Comparison of ENCODE assay signal across 10 cellular contexts in the genomic region with DNA sequence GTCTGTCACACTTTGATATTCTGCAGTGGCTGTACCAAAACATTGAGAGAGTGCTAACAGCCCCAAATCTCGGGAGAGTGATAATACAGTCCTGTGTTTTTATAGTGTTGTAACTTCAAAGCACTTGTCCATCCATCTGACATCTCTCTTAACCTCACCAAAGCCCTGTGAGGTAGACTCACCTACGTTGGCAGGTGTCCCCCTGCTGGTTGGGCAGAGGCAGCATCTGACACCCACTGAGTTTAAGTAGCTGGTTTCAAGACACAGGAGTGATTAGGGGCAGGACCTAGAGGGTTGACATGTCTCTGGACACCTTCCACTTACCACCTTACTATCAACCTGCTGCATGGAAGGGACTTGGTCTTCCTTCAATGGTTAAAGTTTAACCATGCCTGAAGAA. TPM values are rescaled to one million over a fixed set of nuclear protein-coding genes. Genes with fewer than 3 reads are reported as not detected.
A peak's percentile ranks its signal among the peaks of the same experiment; 100 is the strongest.
DNase-seq lines count a peak whose midpoint lies in the region; ATAC-seq, FAIRE-seq and TF ChIP-seq lines count a peak whose summit lies in the region.
"Had no signal": no experiment of that assay in that cellular context is flagged by ENCODE, and none has a peak within 500 bp of the region (broad histone marks: within the 10 kb centered on the region; RNA-seq: fewer than 3 reads in every experiment).

No MANE protein-coding gene starts in this region.

- in situ Hi-C loops in GM13976 (cut with MboI; ENCODE audit: low sequenced_read_pairs, unreplicated experiment): no loop called here

- no peak for TF ChIP-seq EP300 in A549 (IDR thresholded peaks at IDR 0.05)

- ATAC-seq in A549 (peak in 1 of 2 experiments; percentile 56; a peak in 2 of 6 replicates), HG03039 (IDR thresholded peaks at IDR 0.05; ENCODE audit: unreplicated experiment) (no peak), GM18909 (IDR thresholded peaks at IDR 0.05; ENCODE audit: poor library complexity, unreplicated experiment) (no peak)
- ATAC-seq: Right ventricle myocardium inferior had no signal

- H3K4me3 ChIP-seq in A549: no peak overlapping the region
- no peak overlapping the region for H3K4me3 ChIP-seq in fibroblast of villous mesenchyme (ENCODE audit: low read depth, low read length)

- no peak for TF ChIP-seq POLR2A in A549 (IDR thresholded peaks at IDR 0.05; ENCODE audit: low read length)

- H3K4me2 ChIP-seq in A549: no peak overlapping the region

- POLR2A ChIA-PET in A549 (lab: Yijun Ruan, JAX) (no interaction called here), RWPE1 (lab: Yijun Ruan, JAX; ENCODE audit: low non-redundant PET) (no interaction called here)

- no peaks in the 10 kb centered on the region for H3K4me1 ChIP-seq in A549

- TF ChIP-seq CTCF in A549 (IDR thresholded peaks at IDR 0.05) (no peak), GM13976 (IDR thresholded peaks at IDR 0.05; ENCODE audit: borderline replicate concordance, control extremely low read depth, extremely low read depth, insufficient read depth, missing control alignments) (peak; percentile 30), RWPE1 (conservative IDR thresholded peaks at IDR 0.05; ENCODE audit: low read depth) (no peak), fibroblast of villous mesenchyme (IDR thresholded peaks at IDR 0.05; ENCODE audit: insufficient read depth, low read depth, low read length) (peak; percentile 9)

- H3K9me3 ChIP-seq in A549: no peaks in the 10 kb centered on the region

- TF ChIP-seq RAD21 in A549 (conservative IDR thresholded peaks at IDR 0.05 in 1 of 2, IDR thresholded peaks at IDR 0.05 in 1 of 2): peak; percentile 13 to 30; a peak in 2 of 5 replicates

- DNase-seq in A549 (ENCODE audit: low read depth in 1 of 2, low spot score in 1 of 2) (peak; percentile 10 to 28), GM13976 (ENCODE audit: low spot score) (peak; percentile 47), RWPE1 (ENCODE audit: low spot score) (peak; percentile 30), fibroblast of villous mesenchyme (ENCODE audit: low read depth) (no peak), AG08396 (ENCODE audit: low spot score) (no peak)
- DNase-seq in stimulated activated naive CD4-positive, alpha-beta T cell (lab: John Stamatoyannopoulos, UW): no peak
- DNase-seq: activated effector memory CD4-positive, alpha-beta T cell treated with Interleukin-2 at 50 U/mL for 16 hours had no signal

- WGBS in A549 (ENCODE audit: missing lambda C conversion rate): 27% methylated on average over 2 of the region's 2 CpGs

- FAIRE-seq in A549 (lab: Jason Lieb, UNC): no peak

- H3K27ac ChIP-seq in A549: no peak overlapping the region
- no peak overlapping the region for H3K27ac ChIP-seq in RWPE1

- CTCF ChIA-PET in A549 (lab: Yijun Ruan, JAX): no interaction called here
- CTCF ChIA-PET in RWPE1 (lab: Yijun Ruan, JAX): interaction anchor here (0.6 to 0.8 kb wide), 2 partner anchors 83 to 274 kb away, joined by 3 read pairs; no protein-coding TSS in a partner anchor

TF ChIP-seq in A549, 52 proteins besides CTCF, POLR2A, EP300 and RAD21:
- TF ChIP-seq HOXA7 (CRISPR knock-in tag; IDR thresholded peaks at IDR 0.05): no peak
- TF ChIP-seq PBX3 (IDR thresholded peaks at IDR 0.05): no peak
- TF ChIP-seq TFCP2L1 (CRISPR knock-in tag; IDR thresholded peaks at IDR 0.05): no peak
- no peak for TF ChIP-seq ATOH8 (CRISPR knock-in tag; IDR thresholded peaks at IDR 0.05; ENCODE audit: low read depth)
- no peak for TF ChIP-seq RARB (CRISPR knock-in tag; IDR thresholded peaks at IDR 0.05)
- TF ChIP-seq BHLHE40 (IDR thresholded peaks at IDR 0.05; ENCODE audit: low read depth, low read length): no peak
- TF ChIP-seq, protein P1, sequence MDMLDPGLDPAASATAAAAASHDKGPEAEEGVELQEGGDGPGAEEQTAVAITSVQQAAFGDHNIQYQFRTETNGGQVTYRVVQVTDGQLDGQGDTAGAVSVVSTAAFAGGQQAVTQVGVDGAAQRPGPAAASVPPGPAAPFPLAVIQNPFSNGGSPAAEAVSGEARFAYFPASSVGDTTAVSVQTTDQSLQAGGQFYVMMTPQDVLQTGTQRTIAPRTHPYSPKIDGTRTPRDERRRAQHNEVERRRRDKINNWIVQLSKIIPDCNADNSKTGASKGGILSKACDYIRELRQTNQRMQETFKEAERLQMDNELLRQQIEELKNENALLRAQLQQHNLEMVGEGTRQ (IDR thresholded peaks at IDR 0.05): no peak
- TF ChIP-seq JUN (IDR thresholded peaks at IDR 0.05): no peak
- TF ChIP-seq MAFK (IDR thresholded peaks at IDR 0.05; ENCODE audit: partially characterized antibody): no peak
- TF ChIP-seq NPAS2 (CRISPR knock-in tag; IDR thresholded peaks at IDR 0.05; ENCODE audit: borderline replicate concordance): no peak
- no peak for TF ChIP-seq GATA3 (IDR thresholded peaks at IDR 0.05; ENCODE audit: borderline replicate concordance)
- TF ChIP-seq, protein P2, sequence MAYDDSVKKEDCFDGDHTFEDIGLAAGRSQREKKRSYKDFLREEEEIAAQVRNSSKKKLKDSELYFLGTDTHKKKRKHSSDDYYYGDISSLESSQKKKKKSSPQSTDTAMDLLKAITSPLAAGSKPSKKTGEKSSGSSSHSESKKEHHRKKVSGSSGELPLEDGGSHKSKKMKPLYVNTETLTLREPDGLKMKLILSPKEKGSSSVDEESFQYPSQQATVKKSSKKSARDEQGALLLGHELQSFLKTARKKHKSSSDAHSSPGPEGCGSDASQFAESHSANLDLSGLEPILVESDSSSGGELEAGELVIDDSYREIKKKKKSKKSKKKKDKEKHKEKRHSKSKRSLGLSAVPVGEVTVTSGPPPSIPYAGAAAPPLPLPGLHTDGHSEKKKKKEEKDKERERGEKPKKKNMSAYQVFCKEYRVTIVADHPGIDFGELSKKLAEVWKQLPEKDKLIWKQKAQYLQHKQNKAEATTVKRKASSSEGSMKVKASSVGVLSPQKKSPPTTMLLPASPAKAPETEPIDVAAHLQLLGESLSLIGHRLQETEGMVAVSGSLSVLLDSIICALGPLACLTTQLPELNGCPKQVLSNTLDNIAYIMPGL (CRISPR knock-in tag; IDR thresholded peaks at IDR 0.05; ENCODE audit: borderline replicate concordance): no peak
- no peak for TF ChIP-seq HOXB13 (CRISPR knock-in tag; IDR thresholded peaks at IDR 0.05; ENCODE audit: low read depth)
- no peak for TF ChIP-seq NFE2L2 (conservative IDR thresholded peaks at IDR 0.05; ENCODE audit: low read length)
- no peak for TF ChIP-seq JUNB (IDR thresholded peaks at IDR 0.05)
- TF ChIP-seq MYC (IDR thresholded peaks at IDR 0.05; ENCODE audit: borderline replicate concordance, low read length): no peak
- no peak for TF ChIP-seq CBX8 (IDR thresholded peaks at IDR 0.05)
- TF ChIP-seq, protein P3, sequence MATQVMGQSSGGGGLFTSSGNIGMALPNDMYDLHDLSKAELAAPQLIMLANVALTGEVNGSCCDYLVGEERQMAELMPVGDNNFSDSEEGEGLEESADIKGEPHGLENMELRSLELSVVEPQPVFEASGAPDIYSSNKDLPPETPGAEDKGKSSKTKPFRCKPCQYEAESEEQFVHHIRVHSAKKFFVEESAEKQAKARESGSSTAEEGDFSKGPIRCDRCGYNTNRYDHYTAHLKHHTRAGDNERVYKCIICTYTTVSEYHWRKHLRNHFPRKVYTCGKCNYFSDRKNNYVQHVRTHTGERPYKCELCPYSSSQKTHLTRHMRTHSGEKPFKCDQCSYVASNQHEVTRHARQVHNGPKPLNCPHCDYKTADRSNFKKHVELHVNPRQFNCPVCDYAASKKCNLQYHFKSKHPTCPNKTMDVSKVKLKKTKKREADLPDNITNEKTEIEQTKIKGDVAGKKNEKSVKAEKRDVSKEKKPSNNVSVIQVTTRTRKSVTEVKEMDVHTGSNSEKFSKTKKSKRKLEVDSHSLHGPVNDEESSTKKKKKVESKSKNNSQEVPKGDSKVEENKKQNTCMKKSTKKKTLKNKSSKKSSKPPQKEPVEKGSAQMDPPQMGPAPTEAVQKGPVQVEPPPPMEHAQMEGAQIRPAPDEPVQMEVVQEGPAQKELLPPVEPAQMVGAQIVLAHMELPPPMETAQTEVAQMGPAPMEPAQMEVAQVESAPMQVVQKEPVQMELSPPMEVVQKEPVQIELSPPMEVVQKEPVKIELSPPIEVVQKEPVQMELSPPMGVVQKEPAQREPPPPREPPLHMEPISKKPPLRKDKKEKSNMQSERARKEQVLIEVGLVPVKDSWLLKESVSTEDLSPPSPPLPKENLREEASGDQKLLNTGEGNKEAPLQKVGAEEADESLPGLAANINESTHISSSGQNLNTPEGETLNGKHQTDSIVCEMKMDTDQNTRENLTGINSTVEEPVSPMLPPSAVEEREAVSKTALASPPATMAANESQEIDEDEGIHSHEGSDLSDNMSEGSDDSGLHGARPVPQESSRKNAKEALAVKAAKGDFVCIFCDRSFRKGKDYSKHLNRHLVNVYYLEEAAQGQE (IDR thresholded peaks at IDR 0.05): no peak
- TF ChIP-seq PHF8 (IDR thresholded peaks at IDR 0.05; ENCODE audit: borderline replicate concordance, low read depth): no peak

RNA-seq across cellular contexts. Expression of gene COLEC12, which starts 22.9 kb away (rescaled TPM):
- polyA plus RNA-seq in A549 (2011; rRNA removed) (not detected in 2 replicates), A549 (2017; fragmentation: RNase III; extraction: RNeasy Plus Mini Kit Qiagen cat#74134 plus additional on column Dnase treatment) (0.01 TPM in 1 of 3 replicates, not detected in the others)
- polyA plus RNA-seq in A549 (2012; cell fraction: cytosol; rRNA removed): not detected in 2 replicates
- polyA plus RNA-seq in A549 (2012; cell fraction: nucleus; rRNA removed): not detected in 2 replicates
- not detected in 2 replicates for polyA minus RNA-seq in A549 (2011; rRNA and poly(A)+ RNA removed)
- total RNA-seq in fibroblast of villous mesenchyme: 3.9 and 7.4 TPM in 2 replicates

Comparison
In these comparisons a context has a peak if more than half of its experiments do, and no peak if none do; other contexts are left out.
1. DNase-seq: peak in A549 (2 of 2), GM13976 (single experiment) and RWPE1 (single experiment); none in fibroblast of villous mesenchyme (single experiment), stimulated activated naive CD4-positive, alpha-beta T cell (0 of 6) and AG08396 (single experiment).
2. CTCF ChIP-seq: peak in GM13976 (single experiment) and fibroblast of villous mesenchyme (single experiment); none in A549 (single experiment) and RWPE1 (single experiment).